8 cellular contexts compared by ENCODE assay signal in genomic region chr1:120981489-120982087, GRCh38.
A peak's percentile ranks its signal among the peaks of the same experiment; 100 is the strongest.
DNase-seq lines count a peak whose midpoint lies in the region; ATAC-seq and TF ChIP-seq lines count a peak whose summit lies in the region.
"Not testable (repeated sequence)": the region's sequence is repeated elsewhere in the genome, so short reads cannot be mapped to it uniquely, and the experiment has no call there.

No MANE protein-coding gene starts in this region.

- H3K27me3 Mint-ChIP-seq in stimulated activated naive CD8-positive, alpha-beta T cell treated with anti-CD3 and anti-CD28 coated beads, Interleukin-15, amount 100 ng/mL, for 72 hours, result not testable (repeated sequence)

- H3K9me3 Mint-ChIP-seq in stimulated activated naive CD8-positive, alpha-beta T cell treated with anti-CD3 and anti-CD28 coated beads, Interleukin-15, amount 100 ng/mL, for 72 hours, result not testable (repeated sequence)

- not testable (repeated sequence) for H3K4me3 Mint-ChIP-seq in stimulated activated naive CD8-positive, alpha-beta T cell treated with anti-CD3 and anti-CD28 coated beads, Interleukin-15, amount 100 ng/mL, for 72 hours

- H3K27ac Mint-ChIP-seq in stimulated activated naive CD8-positive, alpha-beta T cell treated with anti-CD3 and anti-CD28 coated beads, Interleukin-15, amount 100 ng/mL, for 72 hours, result not testable (repeated sequence)

- not testable (repeated sequence) for H3K4me1 Mint-ChIP-seq in stimulated activated naive CD8-positive, alpha-beta T cell treated with anti-CD3 and anti-CD28 coated beads, Interleukin-15, amount 100 ng/mL, for 72 hours

- WGBS in adrenal gland, 4 donors, result 47 to 70% (median 50%) methylated on average over 1 to 3 of the region's 3 CpGs; no CpG with 5 or more reads in 1 of the 4 donors
- 25 to 61% methylated on average over 1 to 2 of the region's 3 CpGs for WGBS in body of pancreas, 2 donors

- not testable (repeated sequence) for H3K27ac ChIP-seq in adrenal gland
- peak overlapping the region in 1 of 4 donors; percentile 35 for H3K27ac ChIP-seq in body of pancreas

- TF ChIP-seq POLR2A in adrenal gland (IDR thresholded peaks at IDR 0.05); body of pancreas (IDR thresholded peaks at IDR 0.05): not testable (repeated sequence)

- intact Hi-C loops in adrenal gland (cut with DNase I); body of pancreas (cut with DNase I): not testable (repeated sequence)

- not testable (repeated sequence) for H3K9me3 ChIP-seq in adrenal gland (replicated peaks in 1 of 3); body of pancreas

- H3K4me3 ChIP-seq in adrenal gland; body of pancreas; choroid plexus epithelial cell (ENCODE audit: low read depth, low read length); fibroblast of the aortic adventitia (ENCODE audit: low read depth, low read length): not testable (repeated sequence)

- not testable (repeated sequence) for H3K4me1 ChIP-seq in adrenal gland (replicated peaks in 1 of 2); body of pancreas

- DNase-seq in H4 (ENCODE audit: low spot score), result peak; percentile 4
- peak in 4 of 7 donors; percentile 6 to 49 (median 15) for DNase-seq in adrenal gland
- peak in 3 of 4 donors; percentile 18 to 32 (median 19) for DNase-seq in body of pancreas
- peak; percentile 30 for DNase-seq in choroid plexus epithelial cell (ENCODE audit: low read depth)
- DNase-seq in fibroblast of the aortic adventitia (ENCODE audit: low read depth), result peak; percentile 13
- DNase-seq in left lobe of liver (ENCODE audit: low spot score); stimulated activated naive CD8-positive, alpha-beta T cell treated with anti-CD3 and anti-CD28 coated beads, Interleukin-15, amount 100 ng/mL, for 72 hours: not testable (repeated sequence)
- DNase-seq in mucosa of gallbladder (ENCODE audit: low spot score), result peak; percentile 28

- not testable (repeated sequence) for TF ChIP-seq CTCF in adrenal gland (IDR thresholded peaks at IDR 0.05); body of pancreas (IDR thresholded peaks at IDR 0.05); choroid plexus epithelial cell (conservative IDR thresholded peaks at IDR 0.05; ENCODE audit: low read depth, low read length); fibroblast of the aortic adventitia (IDR thresholded peaks at IDR 0.05; ENCODE audit: insufficient read depth, low read length)

- not testable (repeated sequence) for H3K36me3 ChIP-seq in adrenal gland (replicated peaks in 1 of 2); body of pancreas (replicated peaks in 1 of 2; ENCODE audit: insufficient read depth in 1 of 2, low read depth in 2 of 2)

- H3K27me3 ChIP-seq in adrenal gland, body of pancreas: not testable (repeated sequence)

- ATAC-seq in body of pancreas, result peak; percentile 52
- ATAC-seq in left lobe of liver, result peak; percentile 52
- ATAC-seq in stimulated activated naive CD8-positive, alpha-beta T cell treated with anti-CD3 and anti-CD28 coated beads, Interleukin-15, amount 100 ng/mL, for 72 hours, result peak; percentile 39
